18 cellular contexts compared by ENCODE assay signal in the genomic region with DNA sequence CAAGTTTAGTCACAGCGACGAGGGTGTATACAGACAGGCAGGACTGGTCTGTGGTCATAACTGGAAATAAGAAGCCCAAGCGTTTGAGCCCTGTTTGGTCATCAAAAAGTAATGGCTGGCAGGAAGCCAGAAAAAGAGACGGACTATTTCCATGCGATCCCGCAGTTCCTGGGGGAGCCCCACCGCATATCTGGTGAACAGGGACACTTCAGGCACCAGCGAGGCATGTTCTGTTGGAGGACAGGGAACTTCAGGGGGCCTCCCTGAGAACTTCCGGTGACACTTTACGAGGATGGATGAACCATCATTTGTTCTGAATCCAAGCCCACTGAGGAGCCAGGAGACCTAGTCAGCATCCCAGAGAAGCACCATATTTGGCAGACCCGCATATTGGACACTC.
"Had no signal": no experiment of that assay in that cellular context is flagged by ENCODE, and none has a peak within 500 bp of the region (broad histone marks: within the 10 kb centered on the region; RNA-seq: fewer than 3 reads in every experiment).

No MANE protein-coding gene starts in this region.

- ATAC-seq: left colon had no signal

- H3K36me3 ChIP-seq: heart right ventricle had no signal

- H3K4me3 ChIP-seq: lung had no signal

- H3K27ac Mint-ChIP-seq: mesothelial cell of epicardium, nephron progenitor cell had no signal

- H3K4me3 Mint-ChIP-seq: mesothelial cell of epicardium had no signal

- H3K27ac ChIP-seq: heart right ventricle had no signal

- H3K36me3 Mint-ChIP-seq: mesothelial cell of epicardium had no signal

- DNase-seq: activated CD8-positive, alpha-beta memory T cell treated with anti-CD3 and anti-CD28 coated beads for 24 hours; activated CD8-positive, alpha-beta memory T cell treated with anti-CD3 and anti-CD28 coated beads, Interleukin-2, amount 50 U/mL, for 48 hours; activated effector memory CD4-positive, alpha-beta T cell treated with Interleukin-2 at 50 U/mL for 16 hours; activated naive CD4-positive, alpha-beta T cell treated with anti-CD3 and anti-CD28 coated beads, Interleukin-2, amount 50 U/mL, for 16 hours; activated T-cell treated with anti-CD3 and anti-CD28 coated beads, Interleukin-2, amount 50 U/mL, for 48 hours; cortex of kidney; effector CD4-positive, alpha-beta T cell; heart right ventricle; nephron progenitor cell; occipital lobe; stimulated activated CD4-positive, alpha-beta T cell treated with anti-CD3 and anti-CD28 coated beads, Interleukin-12 subunit alpha, Interleukin-12 subunit beta, amount 100 ng/mL, for 4 hours; stimulated activated CD4-positive, alpha-beta T cell treated with anti-CD3 and anti-CD28 coated beads, Interleukin-1b, Interleukin-23, amount 100 ng/mL, for 48 hours; stimulated activated CD8-positive, alpha-beta memory T cell treated with anti-CD3 and anti-CD28 coated beads, Interleukin-4, amount 100 ng/mL, for 48 hours; stimulated activated naive CD4-positive, alpha-beta T cell; T1000 had no signal
